Comparison of ENCODE assay signal across 8 cellular contexts in genomic region chr16:67547423-67548264, GRCh38. TPM values are rescaled to one million over a fixed set of nuclear protein-coding genes. Genes with fewer than 3 reads are reported as not detected.
A peak's percentile ranks its signal among the peaks of the same experiment; 100 is the strongest.
DNase-seq lines count a peak whose midpoint lies in the region; ATAC-seq and TF ChIP-seq lines count a peak whose summit lies in the region.

No MANE protein-coding gene starts in this region.

- H3K4me3 Mint-ChIP-seq in activated naive CD8-positive, alpha-beta T cell treated with anti-CD3 and anti-CD28 coated beads, Interleukin-2, amount 10 ng/mL, durations not matched to agents 7 days and 5 days: peak overlapping the region; percentile 84

- no peaks in the 10 kb centered on the region for H3K27me3 Mint-ChIP-seq in activated naive CD8-positive, alpha-beta T cell treated with anti-CD3 and anti-CD28 coated beads, Interleukin-2, amount 10 ng/mL, durations not matched to agents 7 days and 5 days

- H3K4me3 ChIP-seq in HL-60 (replicated peaks; ENCODE audit: insufficient read depth, low read length) (no peak overlapping the region), ovary (no peak overlapping the region)

- WGBS in ovary, 3 donors: 59 to 68% (median 61%) methylated on average over 16 of the region's 16 CpGs

- POLR2A ChIA-PET in activated naive CD8-positive, alpha-beta T cell treated with anti-CD3 and anti-CD28 coated beads, Interleukin-2, amount 10 ng/mL, durations not matched to agents 7 days and 5 days (lab: Charles Lee): interaction anchor here (0.6 to 5.8 kb wide), 14 partner anchors 10 to 301 kb away, joined by 3 to 155 read pairs (median 10); partner anchors contain the start of genes ACD, ATP6V0D1, C16orf86 and CARMIL2

- TF ChIP-seq CTCF in HL-60 (IDR thresholded peaks at IDR 0.05; ENCODE audit: insufficient read depth, low read length) (no peak), ovary (IDR thresholded peaks at IDR 0.05) (no peak)

- peak; percentile 35 for ATAC-seq in GM18502 (IDR thresholded peaks at IDR 0.05; ENCODE audit: poor library complexity, unreplicated experiment)
- peak; percentile 66 for ATAC-seq in activated naive CD8-positive, alpha-beta T cell treated with anti-CD3 and anti-CD28 coated beads, Interleukin-2, amount 10 ng/mL, durations not matched to agents 7 days and 5 days (ENCODE audit: low read depth)
- no peak for ATAC-seq in HG03025 (IDR thresholded peaks at IDR 0.05; ENCODE audit: low FRiP score, unreplicated experiment)
- ATAC-seq in HG02623 (IDR thresholded peaks at IDR 0.05; ENCODE audit: unreplicated experiment): no peak

- H3K27me3 ChIP-seq in HL-60 (ENCODE audit: insufficient read depth, poor library complexity, severe bottlenecking): no peaks in the 10 kb centered on the region
- no peaks in the 10 kb centered on the region for H3K27me3 ChIP-seq in ovary

- TF ChIP-seq POLR2A in ovary (IDR thresholded peaks at IDR 0.05): no peak

- no peaks in the 10 kb centered on the region for H3K4me1 ChIP-seq in ovary (ENCODE audit: insufficient read depth)

- H3K36me3 ChIP-seq in ovary: no peaks in the 10 kb centered on the region

- no peaks in the 10 kb centered on the region for H3K9me3 Mint-ChIP-seq in activated naive CD8-positive, alpha-beta T cell treated with anti-CD3 and anti-CD28 coated beads, Interleukin-2, amount 10 ng/mL, durations not matched to agents 7 days and 5 days

- TF ChIP-seq EP300 in ovary (IDR thresholded peaks at IDR 0.05): no peak

- peak in 1 of 2 experiments; percentile 70 for DNase-seq in HL-60 (ENCODE audit: low read depth in 1 of 2, low spot score in 1 of 2)
- DNase-seq in activated naive CD8-positive, alpha-beta T cell treated with anti-CD3 and anti-CD28 coated beads, Interleukin-2, amount 10 ng/mL, durations not matched to agents 7 days and 5 days: peak; percentile 63
- DNase-seq in ovary: peak in 4 of 5 donors; percentile 26 to 46 (median 31)
- no peak for DNase-seq in AG08396 (ENCODE audit: low spot score)
- no peak for DNase-seq in AG08395 (ENCODE audit: low spot score)

- intact Hi-C loops in ovary (cut with DNase I): loop anchor here in 3 of 4 donors (5.0 to 10.0 kb wide), 3 partner anchors 95 to 100 kb away; partner anchors contain the start of gene CARMIL2 (in 2 of the 3)

- no peaks in the 10 kb centered on the region for H3K9me3 ChIP-seq in ovary

- peaks cover 44% of the 10 kb centered on the region for H3K4me1 Mint-ChIP-seq in activated naive CD8-positive, alpha-beta T cell treated with anti-CD3 and anti-CD28 coated beads, Interleukin-2, amount 10 ng/mL, durations not matched to agents 7 days and 5 days

- peaks cover 5% of the 10 kb centered on the region for H3K36me3 Mint-ChIP-seq in activated naive CD8-positive, alpha-beta T cell treated with anti-CD3 and anti-CD28 coated beads, Interleukin-2, amount 10 ng/mL, durations not matched to agents 7 days and 5 days

- H3K27ac ChIP-seq in HL-60 (replicated peaks) (peak overlapping the region; percentile 72), ovary (no peak overlapping the region)

- H3K27ac Mint-ChIP-seq in activated naive CD8-positive, alpha-beta T cell treated with anti-CD3 and anti-CD28 coated beads, Interleukin-2, amount 10 ng/mL, durations not matched to agents 7 days and 5 days: peak overlapping the region; percentile 99

RNA-seq across cellular contexts. Expression of gene CTCF, which starts 14.7 kb away (rescaled TPM):
- 10 to 100 TPM; 69.9 to 72.3 TPM for total RNA-seq in activated naive CD8-positive, alpha-beta T cell treated with anti-CD3 and anti-CD28 coated beads, Interleukin-2, amount 10 ng/mL, durations not matched to agents 7 days and 5 days
- 10 to 100 TPM; 21.0 to 47.6 (median 42.2) TPM for total RNA-seq in ovary
- polyA plus RNA-seq in ovary: 10 to 100 TPM; 26.8 to 48.4 TPM

RNA-seq across cellular contexts. Expression of gene RIPOR1, which starts 19.0 kb away (rescaled TPM):
- total RNA-seq in activated naive CD8-positive, alpha-beta T cell treated with anti-CD3 and anti-CD28 coated beads, Interleukin-2, amount 10 ng/mL, durations not matched to agents 7 days and 5 days: 10 to 100 TPM; 28.7 to 35.7 TPM
- total RNA-seq in ovary: 10 to 100 TPM; 22.3 to 96.3 (median 85.6) TPM
- 10 to 100 TPM; 31.9 to 38.7 TPM for polyA plus RNA-seq in ovary

Comparison
In these comparisons a context has a peak if more than half of its experiments do, and no peak if none do; other contexts are left out.
1. ATAC-seq: peak in GM18502 (single experiment) and activated naive CD8-positive, alpha-beta T cell treated with anti-CD3 and anti-CD28 coated beads, Interleukin-2, amount 10 ng/mL, durations not matched to agents 7 days and 5 days (single experiment); none in HG03025 (single experiment) and HG02623 (single experiment).
2. DNase-seq: peak in activated naive CD8-positive, alpha-beta T cell treated with anti-CD3 and anti-CD28 coated beads, Interleukin-2, amount 10 ng/mL, durations not matched to agents 7 days and 5 days (single experiment) and ovary (4 of 5); none in AG08396 (single experiment) and AG08395 (single experiment).